8 cellular contexts compared by ENCODE assay signal in the genomic region with DNA sequence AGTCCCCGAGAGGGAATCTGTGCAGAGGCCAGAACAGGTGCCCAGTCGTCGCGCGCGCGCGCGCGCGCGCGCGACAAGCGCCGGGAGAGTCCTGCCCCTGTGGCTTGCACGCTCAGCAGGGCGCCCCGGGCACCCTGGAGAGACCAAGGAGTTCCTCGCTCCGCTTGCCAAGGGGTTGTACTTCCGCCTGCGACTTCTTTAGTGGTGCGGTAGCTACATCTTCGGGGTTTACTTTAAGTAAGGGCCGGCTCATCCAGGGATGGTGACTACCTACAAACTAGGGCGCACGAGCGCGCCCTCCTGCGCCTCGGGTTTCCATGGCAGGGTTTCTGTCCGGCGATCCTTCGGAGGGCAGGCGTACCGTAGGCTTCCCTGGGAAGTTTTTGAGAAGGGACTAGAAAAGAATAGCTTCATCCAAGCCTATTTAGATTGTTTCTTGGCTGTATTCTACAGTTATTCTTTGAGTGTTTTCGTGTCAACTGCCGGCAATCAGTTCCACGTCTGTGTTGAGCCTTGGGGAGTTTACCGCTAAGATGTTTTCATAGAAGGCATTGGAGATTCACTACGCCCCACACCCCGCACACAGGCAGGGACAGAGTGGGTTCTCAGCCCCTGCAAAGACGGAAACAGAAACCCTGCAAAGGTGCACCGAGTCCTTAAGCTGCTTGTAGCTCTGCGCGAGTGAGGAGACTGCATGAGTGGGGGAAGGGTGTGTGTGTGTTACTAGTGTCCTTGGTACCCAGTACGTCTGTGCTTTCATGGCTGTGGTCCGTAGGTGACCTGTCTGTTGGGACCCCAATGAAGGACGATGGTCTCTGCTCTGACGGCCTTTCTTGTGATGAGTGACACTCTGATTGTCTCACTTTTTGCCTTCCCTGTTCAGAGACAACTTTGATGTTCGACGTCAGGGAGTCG.
DNase-seq lines count a peak whose midpoint lies in the region; ATAC-seq and TF ChIP-seq lines count a peak whose summit lies in the region.

No MANE protein-coding gene starts in this region.

- H3K36me3 ChIP-seq in WERI-Rb-1: no peaks in the 10 kb centered on the region

- H3K4me3 ChIP-seq in WERI-Rb-1 (ENCODE audit: low read depth, low read length) (peak overlapping the region; percentile 81), skeletal muscle cell (ENCODE audit: low read depth, low read length) (peak overlapping the region; percentile 53)

- H3K27me3 ChIP-seq in WERI-Rb-1 (ENCODE audit: insufficient read depth, low read depth, severe bottlenecking): no peaks in the 10 kb centered on the region

- no peak overlapping the region; the same call in 1 of the 2 replicates for H3K27ac ChIP-seq in WERI-Rb-1

- peak; percentile 51 for TF ChIP-seq CTCF in LNCAP (IDR thresholded peaks at IDR 0.05)
- peak; percentile 67 for TF ChIP-seq CTCF in WERI-Rb-1 (IDR thresholded peaks at IDR 0.05; ENCODE audit: low read depth, low read length)

- H3K9me3 ChIP-seq in WERI-Rb-1 (ENCODE audit: severe bottlenecking): peaks cover 12% of the 10 kb centered on the region

- DNase-seq in NCI-H2107 (lab: John Stamatoyannopoulos, UW) (peak; percentile 27), NCI-H2107 treated with DMSO at 0.1 percent for 48 hours (lab: John Stamatoyannopoulos, UW; ENCODE audit: unreplicated experiment) (no peak), WERI-Rb-1 (peak; percentile 71), glomerular visceral epithelial cell (ENCODE audit: extremely low spot score) (peak; percentile 47), skeletal muscle cell (ENCODE audit: low read depth) (no peak), activated gamma-delta T cell (lab: John Stamatoyannopoulos, UW) (no peak)

- ATAC-seq in HG02798 (IDR thresholded peaks at IDR 0.05; ENCODE audit: poor library complexity, unreplicated experiment): no peak

Comparison
In these comparisons a context has a peak if more than half of its experiments do, and no peak if none do; other contexts are left out.
1. DNase-seq: peak in NCI-H2107 (single experiment), WERI-Rb-1 (single experiment) and glomerular visceral epithelial cell (single experiment); none in NCI-H2107 treated with DMSO at 0.1 percent for 48 hours (single experiment), skeletal muscle cell (single experiment) and activated gamma-delta T cell (single experiment).